15 cellular contexts compared by ENCODE assay signal in genomic region chr4:142743071-142743825, GRCh38.
DNase-seq lines count a peak whose midpoint lies in the region; TF ChIP-seq lines count a peak whose summit lies in the region.
"Had no signal": no experiment of that assay in that cellular context is flagged by ENCODE, and none has a peak within 500 bp of the region (broad histone marks: within the 10 kb centered on the region; RNA-seq: fewer than 3 reads in every experiment).

No MANE protein-coding gene starts in this region.

- H3K4me1 ChIP-seq in neuronal stem cell (ENCODE audit: control insufficient read depth in 2 of 2, insufficient read depth in 1 of 2, low read depth in 1 of 2, low read length in 2 of 2), result no peaks in the 10 kb centered on the region
- H3K4me1 ChIP-seq: pancreas, thyroid gland had no signal

- no peak overlapping the region for H3K4me3 ChIP-seq in fibroblast of mammary gland (ENCODE audit: control insufficient read depth, low read depth, low read length)
- no peak overlapping the region for H3K4me3 ChIP-seq in neuronal stem cell (ENCODE audit: low read length in 2 of 2)
- H3K4me3 ChIP-seq: pancreas, thyroid gland had no signal

- H2BK5ac ChIP-seq in neuronal stem cell (ENCODE audit: low read length), result no peak overlapping the region

- H3K18ac ChIP-seq in neuronal stem cell (ENCODE audit: low read length), result no peak overlapping the region

- no peak overlapping the region for H2BK12ac ChIP-seq in neuronal stem cell (ENCODE audit: low read length)

- TF ChIP-seq CTCF in fibroblast of mammary gland (conservative IDR thresholded peaks at IDR 0.05; ENCODE audit: control insufficient read depth, insufficient read depth, low read depth, low read length) (no peak), GM10266 (IDR thresholded peaks at IDR 0.05; ENCODE audit: control insufficient read depth, insufficient read depth, low read depth, missing control alignments) (no peak)

- H3K36me3 ChIP-seq in neuronal stem cell (replicated peaks in 1 of 2; ENCODE audit: control insufficient read depth in 2 of 2, insufficient read depth in 2 of 2, low read length in 2 of 2), result no peaks in the 10 kb centered on the region
- H3K36me3 ChIP-seq: pancreas, thyroid gland had no signal

- H3K27ac ChIP-seq in neuronal stem cell (replicated peaks; ENCODE audit: low read length), result no peak overlapping the region
- H3K27ac ChIP-seq: pancreas, RWPE1, thyroid gland had no signal

- peak overlapping the region; percentile 55 for H2AFZ ChIP-seq in neuronal stem cell (ENCODE audit: low read length)

- no peak overlapping the region for H3K14ac ChIP-seq in neuronal stem cell (ENCODE audit: low read length)

- H3K9ac ChIP-seq in neuronal stem cell (ENCODE audit: low read depth, low read length, poor library complexity), result no peak overlapping the region

- no peak overlapping the region for H3K4me2 ChIP-seq in neuronal stem cell (ENCODE audit: insufficient read depth, low read length, poor library complexity, severe bottlenecking)

- no peak overlapping the region for H2AK5ac ChIP-seq in neuronal stem cell (ENCODE audit: low read depth, low read length)

- H3K23ac ChIP-seq in neuronal stem cell (ENCODE audit: low read depth, low read length, poor library complexity), result no peak overlapping the region

- no peak overlapping the region for H2BK15ac ChIP-seq in neuronal stem cell (ENCODE audit: low read length)

- H3K9me3 ChIP-seq in neuronal stem cell (replicated peaks in 1 of 2; ENCODE audit: control insufficient read depth in 2 of 2, insufficient read depth in 1 of 2, low read depth in 1 of 2, low read length in 2 of 2), result peaks cover 0 to 9% of the 10 kb centered on the region in 2 donors
- H3K9me3 ChIP-seq: pancreas, thyroid gland had no signal

- H3K4ac ChIP-seq in neuronal stem cell (ENCODE audit: low read length), result no peak overlapping the region

- DNase-seq in COLO829 (ENCODE audit: low spot score) (peak; percentile 17), LHCN-M2 (ENCODE audit: low read depth) (peak; percentile 10), fibroblast of mammary gland (ENCODE audit: low read depth) (peak; percentile 34), neuronal stem cell (ENCODE audit: low spot score) (no peak), GM10266 (ENCODE audit: extremely low spot score) (no peak), NCI-H345 (lab: John Stamatoyannopoulos, UW) (no peak), NK-92 (lab: John Stamatoyannopoulos, UW; ENCODE audit: unreplicated experiment) (no peak), AML-193 (lab: John Stamatoyannopoulos, UW) (no peak)
- DNase-seq: activated CD4-positive, alpha-beta T cell treated with anti-CD3 and anti-CD28 coated beads for 4 hours; MM.1S; NCI-H2081 treated with DMSO at 0.1 percent for 48 hours; NCI-H748 treated with DMSO at 0.1 percent for 48 hours; pancreas; thyroid gland had no signal

- no peak overlapping the region for H4K91ac ChIP-seq in neuronal stem cell (ENCODE audit: low read depth, low read length, poor library complexity)

- H4K8ac ChIP-seq in neuronal stem cell (ENCODE audit: low read depth, low read length), result no peak overlapping the region

- H3K79me1 ChIP-seq in neuronal stem cell (ENCODE audit: low read depth, low read length), result no peaks in the 10 kb centered on the region

- H2BK120ac ChIP-seq in neuronal stem cell (ENCODE audit: low read depth, low read length), result no peak overlapping the region

- no peaks in the 10 kb centered on the region for H3K27me3 ChIP-seq in neuronal stem cell (ENCODE audit: control insufficient read depth in 3 of 3, insufficient read depth in 3 of 3, low read depth in 1 of 3, low read length in 3 of 3)
- H3K27me3 ChIP-seq: pancreas, thyroid gland had no signal

Comparison
In these comparisons a context has a peak if more than half of its experiments do, and no peak if none do; other contexts are left out.
1. DNase-seq: peak in COLO829 (single experiment), LHCN-M2 (single experiment) and fibroblast of mammary gland (single experiment); none in neuronal stem cell (single experiment), GM10266 (single experiment), NCI-H345 (single experiment), NK-92 (single experiment) and AML-193 (0 of 2).